11 cellular contexts compared by ENCODE assay signal in genomic region chr3:99818818-99819217, GRCh38. TPM values are rescaled to one million over a fixed set of nuclear protein-coding genes. Genes with fewer than 3 reads are reported as not detected.
DNase-seq lines count a peak whose midpoint lies in the region; ATAC-seq, FAIRE-seq and TF ChIP-seq lines count a peak whose summit lies in the region.
"Had no signal": no experiment of that assay in that cellular context is flagged by ENCODE, and none has a peak within 500 bp of the region (broad histone marks: within the 10 kb centered on the region; RNA-seq: fewer than 3 reads in every experiment).

No MANE protein-coding gene starts in this region.

- TF ChIP-seq CTCF in cardiac muscle cell (IDR thresholded peaks at IDR 0.05; ENCODE audit: low read depth, low read length), result no peak
- no peak for TF ChIP-seq CTCF in kidney (IDR thresholded peaks at IDR 0.05; ENCODE audit: borderline replicate concordance, extremely low read depth, insufficient read depth)
- TF ChIP-seq CTCF in vagina (IDR thresholded peaks at IDR 0.05), result no peak
- no peak for TF ChIP-seq CTCF in left lung (IDR thresholded peaks at IDR 0.05)

- H3K9me3 ChIP-seq in cardiac muscle cell (ENCODE audit: low read depth), result no peaks in the 10 kb centered on the region
- H3K9me3 ChIP-seq in kidney (ENCODE audit: control insufficient read depth in 1 of 2, low read length in 2 of 2), result no peaks in the 10 kb centered on the region
- H3K9me3 ChIP-seq in vagina, result no peaks in the 10 kb centered on the region
- H3K9me3 ChIP-seq in left lung, result no peaks in the 10 kb centered on the region

- peaks cover 9% of the 10 kb centered on the region for H3K36me3 Mint-ChIP-seq in activated T-helper 1 cell treated with anti-CD3 and anti-CD28 coated beads, Interleukin-12 subunit alpha, Interleukin-12 subunit beta, Interleukin-2, Interleukin-4 antibody, amounts not matched to agents 30 ng/mL and 10 ng/mL and 1 ng/mL, durations not matched to agents 14 hours and 24 hours and 36 hours (ENCODE audit: low read depth)

- H3K36me3 ChIP-seq in cardiac muscle cell, result no peaks in the 10 kb centered on the region
- no peaks in the 10 kb centered on the region for H3K36me3 ChIP-seq in kidney (ENCODE audit: control insufficient read depth in 1 of 2, insufficient read depth in 2 of 2, low read length in 2 of 2)
- no peaks in the 10 kb centered on the region for H3K36me3 ChIP-seq in vagina
- no peaks in the 10 kb centered on the region for H3K36me3 ChIP-seq in left lung

- H3K27ac ChIP-seq in cardiac muscle cell (no peak overlapping the region), kidney (ENCODE audit: low read depth in 2 of 2, low read length in 2 of 2) (no peak overlapping the region), vagina (peak overlapping the region; percentile 82), left lung (no peak overlapping the region)

- peak overlapping the region; percentile 47 for H3K4me3 ChIP-seq in cardiac muscle cell
- peak overlapping the region; percentile 88 to 96 for H3K4me3 ChIP-seq in kidney (ENCODE audit: low read length in 2 of 2)
- H3K4me3 ChIP-seq in vagina, result no peak overlapping the region
- peak overlapping the region in 1 of 2 donors; percentile 62 for H3K4me3 ChIP-seq in left lung

- no peak overlapping the region for H3K9ac ChIP-seq in kidney (ENCODE audit: low read length in 2 of 2)

- peaks cover 41% of the 10 kb centered on the region for H3K4me1 Mint-ChIP-seq in activated T-helper 1 cell treated with anti-CD3 and anti-CD28 coated beads, Interleukin-12 subunit alpha, Interleukin-12 subunit beta, Interleukin-2, Interleukin-4 antibody, amounts not matched to agents 30 ng/mL and 10 ng/mL and 1 ng/mL, durations not matched to agents 14 hours and 24 hours and 36 hours (ENCODE audit: low read depth)

- no peak for TF ChIP-seq POLR2A in vagina (IDR thresholded peaks at IDR 0.05)

- ATAC-seq in Right ventricle myocardium superior (ENCODE audit: poor library complexity) (no peak), GM21360 (IDR thresholded peaks at IDR 0.05; ENCODE audit: unreplicated experiment) (no peak), left lung (no peak)

- intact Hi-C loops in Right ventricle myocardium superior (cut with DNase I), result loop anchor here (10.0 kb wide), 1 partner anchor 586 kb away; the partner anchor contains the start of genes LNP1 and TOMM70
- intact Hi-C loops in activated T-helper 1 cell treated with anti-CD3 and anti-CD28 coated beads, Interleukin-12 subunit alpha, Interleukin-12 subunit beta, Interleukin-2, Interleukin-4 antibody, amounts not matched to agents 30 ng/mL and 10 ng/mL and 1 ng/mL, durations not matched to agents 14 hours and 24 hours and 36 hours (cut with micrococcal nuclease), result loop anchor here (2.0 to 10.0 kb wide), 9 partner anchors 582 to 1903 kb away; partner anchors contain the start of genes CEP97, CLDND1, CPOX and GABRR3
- intact Hi-C loops in kidney (cut with DNase I), result no loop called here
- intact Hi-C loops in vagina (cut with DNase I), result no loop called here
- intact Hi-C loops in left lung (cut with DNase I), result no loop called here

- peak overlapping the region; percentile 88 for H3K4me3 Mint-ChIP-seq in activated T-helper 1 cell treated with anti-CD3 and anti-CD28 coated beads, Interleukin-12 subunit alpha, Interleukin-12 subunit beta, Interleukin-2, Interleukin-4 antibody, amounts not matched to agents 30 ng/mL and 10 ng/mL and 1 ng/mL, durations not matched to agents 14 hours and 24 hours and 36 hours

- no peaks in the 10 kb centered on the region for H3K9me3 Mint-ChIP-seq in activated T-helper 1 cell treated with anti-CD3 and anti-CD28 coated beads, Interleukin-12 subunit alpha, Interleukin-12 subunit beta, Interleukin-2, Interleukin-4 antibody, amounts not matched to agents 30 ng/mL and 10 ng/mL and 1 ng/mL, durations not matched to agents 14 hours and 24 hours and 36 hours

- H3K27me3 ChIP-seq in cardiac muscle cell, result no peaks in the 10 kb centered on the region
- no peaks in the 10 kb centered on the region for H3K27me3 ChIP-seq in vagina
- H3K27me3 ChIP-seq in left lung, result no peaks in the 10 kb centered on the region

- no peak for FAIRE-seq in kidney (lab: Jason Lieb, UNC)

- no peak for DNase-seq in cardiac muscle cell (ENCODE audit: low read depth in 1 of 2, low spot score in 1 of 2)
- DNase-seq in Right ventricle myocardium superior, result no peak
- DNase-seq in activated T-helper 1 cell treated with anti-CD3 and anti-CD28 coated beads, Interleukin-12 subunit alpha, Interleukin-12 subunit beta, Interleukin-2, Interleukin-4 antibody, amounts not matched to agents 30 ng/mL and 10 ng/mL and 1 ng/mL, durations not matched to agents 14 hours and 24 hours and 36 hours (ENCODE audit: low spot score), result no peak
- no peak for DNase-seq in kidney
- no peak for DNase-seq in vagina (ENCODE audit: extremely low spot score in 2 of 2)
- DNase-seq in left lung, result no peak
- no peak for DNase-seq in A172 (ENCODE audit: low spot score)
- DNase-seq: activated CD4-positive, alpha-beta T cell treated with anti-CD3 and anti-CD28 coated beads for 48 hours; COR-L47; NCI-H345 had no signal

- peak overlapping the region; percentile 34 for H3K27ac Mint-ChIP-seq in activated T-helper 1 cell treated with anti-CD3 and anti-CD28 coated beads, Interleukin-12 subunit alpha, Interleukin-12 subunit beta, Interleukin-2, Interleukin-4 antibody, amounts not matched to agents 30 ng/mL and 10 ng/mL and 1 ng/mL, durations not matched to agents 14 hours and 24 hours and 36 hours

- no peaks in the 10 kb centered on the region for H3K4me1 ChIP-seq in cardiac muscle cell (ENCODE audit: low read depth)
- peaks cover 0 to 13% of the 10 kb centered on the region in 2 donors for H3K4me1 ChIP-seq in kidney (ENCODE audit: control insufficient read depth in 1 of 2, insufficient read depth in 1 of 2, low read depth in 1 of 2, low read length in 2 of 2)
- H3K4me1 ChIP-seq in vagina, result peaks cover 16% of the 10 kb centered on the region
- peaks cover 0 to 22% of the 10 kb centered on the region in 2 donors for H3K4me1 ChIP-seq in left lung

- no peaks in the 10 kb centered on the region for H3K27me3 Mint-ChIP-seq in activated T-helper 1 cell treated with anti-CD3 and anti-CD28 coated beads, Interleukin-12 subunit alpha, Interleukin-12 subunit beta, Interleukin-2, Interleukin-4 antibody, amounts not matched to agents 30 ng/mL and 10 ng/mL and 1 ng/mL, durations not matched to agents 14 hours and 24 hours and 36 hours (ENCODE audit: insufficient read depth)

RNA-seq across cellular contexts. Expression of gene CMSS1, which starts 1.2 kb away (rescaled TPM):
- total RNA-seq in cardiac muscle cell (13.1 and 17.9 TPM in 2 replicates), Right ventricle myocardium superior (36.9 TPM), kidney (27.0 TPM), vagina (21.4 TPM), left lung (10 to 100 TPM; 13.4 to 32.7 TPM)
- polyA plus RNA-seq in cardiac muscle cell (32.8 and 32.9 TPM in 2 replicates), kidney (ENCODE audit: insufficient read depth, low read depth, low replicate concordance) (26.4 TPM)
- 108 and 121 TPM in 2 replicates for total RNA-seq in activated T-helper 1 cell treated with anti-CD3 and anti-CD28 coated beads, Interleukin-12 subunit alpha, Interleukin-12 subunit beta, Interleukin-2, Interleukin-4 antibody, amounts not matched to agents 30 ng/mL and 10 ng/mL and 1 ng/mL, durations not matched to agents 14 hours and 24 hours and 36 hours
- 48.6 and 56.2 TPM in 2 replicates for total RNA-seq in A172 (2014; rRNA removed; shearing (Covaris generic))

Comparison
In these comparisons a context has a peak if more than half of its experiments do, and no peak if none do; other contexts are left out.
1. H3K4me3 ChIP-seq: peak in cardiac muscle cell (single experiment) and kidney (2 of 2); none in vagina (0 of 2).
2. intact Hi-C loops: an anchor here in Right ventricle myocardium superior (10.0 kb wide) and activated T-helper 1 cell treated with anti-CD3 and anti-CD28 coated beads, Interleukin-12 subunit alpha, Interleukin-12 subunit beta, Interleukin-2, Interleukin-4 antibody, amounts not matched to agents 30 ng/mL and 10 ng/mL and 1 ng/mL, durations not matched to agents 14 hours and 24 hours and 36 hours (2.0 to 10.0 kb wide); none called in kidney, vagina and left lung.